In the genomic region with DNA sequence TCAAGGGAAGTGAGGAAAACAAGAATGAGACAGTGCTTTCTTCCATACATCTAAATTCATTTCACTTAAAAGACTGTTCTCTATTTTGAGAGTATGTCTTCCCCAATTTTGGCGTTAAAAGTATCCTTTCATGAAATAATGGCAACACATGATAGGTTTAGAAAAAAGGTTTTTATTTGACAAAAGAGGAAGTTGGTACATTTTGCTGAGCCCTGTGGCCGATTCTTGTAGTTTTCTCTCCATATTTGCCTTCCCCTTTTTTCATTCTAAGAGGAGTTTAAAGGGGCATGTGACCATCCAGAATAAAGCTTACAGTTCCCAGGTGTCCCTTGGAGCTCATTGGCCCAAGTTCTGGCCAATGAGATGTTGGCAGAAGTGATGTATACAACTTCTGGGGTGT, we compare ENCODE assay signal across 18 cellular contexts.
DNase-seq lines count a peak whose midpoint lies in the region; ATAC-seq and TF ChIP-seq lines count a peak whose summit lies in the region.
"Had no signal": no experiment of that assay in that cellular context is flagged by ENCODE, and none has a peak within 500 bp of the region (broad histone marks: within the 10 kb centered on the region; RNA-seq: fewer than 3 reads in every experiment).

No MANE protein-coding gene starts in this region.

- ATAC-seq in HG03039 (IDR thresholded peaks at IDR 0.05; ENCODE audit: unreplicated experiment): no peak
- ATAC-seq: CD8-positive, alpha-beta T cell; PC-3 had no signal

- H3K27ac ChIP-seq in HL-60 (replicated peaks) (0 out of 2 replicates have a peak overlapping the region, but pooled peaks have one; percentile 9), uterus (no peak overlapping the region)
- H3K27ac ChIP-seq: SK-N-MC had no signal

- no peaks in the 10 kb centered on the region for H3K36me3 ChIP-seq in uterus

- intact Hi-C loops in uterus (cut with DNase I; ENCODE audit: low total_unique reads): no loop called here

- no peaks in the 10 kb centered on the region for H3K4me1 ChIP-seq in uterus

- H3K9me3 ChIP-seq in uterus: no peaks in the 10 kb centered on the region

- H3K27me3 ChIP-seq in HL-60 (ENCODE audit: insufficient read depth, poor library complexity, severe bottlenecking): no peaks in the 10 kb centered on the region
- no peaks in the 10 kb centered on the region for H3K27me3 ChIP-seq in uterus

- no peak for TF ChIP-seq CTCF in HL-60 (IDR thresholded peaks at IDR 0.05; ENCODE audit: insufficient read depth, low read length)
- TF ChIP-seq CTCF in NB4 (IDR thresholded peaks at IDR 0.05; ENCODE audit: low read depth, low read length): no peak
- TF ChIP-seq CTCF in uterus (IDR thresholded peaks at IDR 0.05): no peak

- no peak overlapping the region for H3K4me3 ChIP-seq in HL-60 (replicated peaks; ENCODE audit: insufficient read depth, low read length)
- H3K4me3 ChIP-seq in NB4 (ENCODE audit: low read depth, low read length): no peak overlapping the region
- no peak overlapping the region for H3K4me3 ChIP-seq in uterus
- H3K4me3 ChIP-seq: SK-N-MC had no signal

- DNase-seq in HL-60 (ENCODE audit: low read depth in 1 of 2, low spot score in 1 of 2): peak in 1 of 2 experiments; percentile 59
- peak; percentile 48 for DNase-seq in NB4 (ENCODE audit: low read depth)
- peak; percentile 59 for DNase-seq in SKM-1 (lab: John Stamatoyannopoulos, UW; ENCODE audit: unreplicated experiment)
- DNase-seq in pons (ENCODE audit: low spot score): peak; percentile 17
- no peak for DNase-seq in uterus
- DNase-seq in NCI-H1694 treated with DMSO at 0.1 percent for 48 hours (lab: John Stamatoyannopoulos, UW): no peak
- DNase-seq: ACHN; CD8-positive, alpha-beta T cell; DND-41; H9; IMR-90; NCI-H1105 treated with DMSO at 0.1 percent for 48 hours; NCI-H1930; NCI-H2171; NCI-H510A; PC-3 had no signal

- TF ChIP-seq POLR2A in NB4 (IDR thresholded peaks at IDR 0.05; ENCODE audit: extremely low read depth, insufficient read length): no peak
- no peak for TF ChIP-seq POLR2A in uterus (IDR thresholded peaks at IDR 0.05)

Comparison
In these comparisons a context has a peak if more than half of its experiments do, and no peak if none do; other contexts are left out.
1. DNase-seq: peak in NB4 (single experiment), SKM-1 (single experiment) and pons (single experiment); none in uterus (0 of 2) and NCI-H1694 treated with DMSO at 0.1 percent for 48 hours (single experiment).